In genomic region chr2:95208101-95208500, GRCh38 we compare ENCODE assay signal across 7 cellular contexts. TPM values are rescaled to one million over a fixed set of nuclear protein-coding genes. Genes with fewer than 3 reads are reported as not detected.
DNase-seq lines count a peak whose midpoint lies in the region; ATAC-seq and TF ChIP-seq lines count a peak whose summit lies in the region.

No MANE protein-coding gene starts in this region.

- no peak for ATAC-seq in activated CD8-positive, alpha-beta T cell treated with anti-CD3 and anti-CD28 coated beads for 36 hours
- no peak for ATAC-seq in stimulated activated naive B cell treated with anti-CD40 and anti-IgM and Interleukin-4, amounts not matched to agents 10 μg/mL and 1 μg/mL and 100 μg/mL, for 72 hours (replicated peaks)

- H3K36me3 Mint-ChIP-seq in activated CD8-positive, alpha-beta T cell treated with anti-CD3 and anti-CD28 coated beads for 36 hours (ENCODE audit: low read depth), result peaks cover 45% of the 10 kb centered on the region
- H3K36me3 Mint-ChIP-seq in stimulated activated naive B cell treated with anti-CD40 and anti-IgM and Interleukin-4, amounts not matched to agents 10 μg/mL and 1 μg/mL and 100 μg/mL, for 72 hours, result peaks cover 37 to 55% of the 10 kb centered on the region in 2 donors

- H3K27me3 ChIP-seq in iPS DF 6.9 (ENCODE audit: control insufficient read depth, insufficient read depth, low read length), result peaks cover 3% of the 10 kb centered on the region; the same call in 1 of the 2 replicates

- no peaks in the 10 kb centered on the region for H3K4me1 ChIP-seq in iPS DF 6.9 (ENCODE audit: control insufficient read depth, insufficient read depth, low read length)

- H3K9me3 ChIP-seq in iPS DF 6.9 (ENCODE audit: control insufficient read depth, insufficient read depth, low read length), result no peaks in the 10 kb centered on the region

- H3K9me3 Mint-ChIP-seq in activated CD8-positive, alpha-beta T cell treated with anti-CD3 and anti-CD28 coated beads for 36 hours, result peaks cover 29% of the 10 kb centered on the region
- peaks cover 17 to 19% of the 10 kb centered on the region in 2 donors for H3K9me3 Mint-ChIP-seq in stimulated activated naive B cell treated with anti-CD40 and anti-IgM and Interleukin-4, amounts not matched to agents 10 μg/mL and 1 μg/mL and 100 μg/mL, for 72 hours

- no peak for TF ChIP-seq CTCF in activated CD8-positive, alpha-beta T cell treated with anti-CD3 and anti-CD28 coated beads for 36 hours (IDR thresholded peaks at IDR 0.05)

- intact Hi-C loops in activated CD8-positive, alpha-beta T cell treated with anti-CD3 and anti-CD28 coated beads for 36 hours (cut with micrococcal nuclease), result no loop called here

- H3K4me1 Mint-ChIP-seq in activated CD8-positive, alpha-beta T cell treated with anti-CD3 and anti-CD28 coated beads for 36 hours (ENCODE audit: low read depth), result peaks cover 9% of the 10 kb centered on the region
- H3K4me1 Mint-ChIP-seq in stimulated activated naive B cell treated with anti-CD40 and anti-IgM and Interleukin-4, amounts not matched to agents 10 μg/mL and 1 μg/mL and 100 μg/mL, for 72 hours, result peaks cover 7 to 12% of the 10 kb centered on the region in 2 donors

- H3K36me3 ChIP-seq in iPS DF 6.9 (ENCODE audit: control insufficient read depth, insufficient read depth, low read length), result peaks cover 4% of the 10 kb centered on the region; the same call in 1 of the 2 replicates

- H3K4me3 Mint-ChIP-seq in activated CD8-positive, alpha-beta T cell treated with anti-CD3 and anti-CD28 coated beads for 36 hours, result peak overlapping the region; percentile 87
- H3K4me3 Mint-ChIP-seq in stimulated activated naive B cell treated with anti-CD40 and anti-IgM and Interleukin-4, amounts not matched to agents 10 μg/mL and 1 μg/mL and 100 μg/mL, for 72 hours, result peak overlapping the region; percentile 93 to 98

- POLR2A ChIA-PET in activated CD8-positive, alpha-beta T cell treated with anti-CD3 and anti-CD28 coated beads for 36 hours (lab: Charles Lee), result no interaction called here

- H3K27ac ChIP-seq in iPS DF 6.9 (ENCODE audit: low read length), result no peak overlapping the region

- no CpG with 5 or more reads among the region's 6 CpGs for WGBS in iPS DF 6.9 (ENCODE audit: insufficient coverage, insufficient read length)

- no peak overlapping the region for H3K27ac Mint-ChIP-seq in activated CD8-positive, alpha-beta T cell treated with anti-CD3 and anti-CD28 coated beads for 36 hours
- H3K27ac Mint-ChIP-seq in stimulated activated naive B cell treated with anti-CD40 and anti-IgM and Interleukin-4, amounts not matched to agents 10 μg/mL and 1 μg/mL and 100 μg/mL, for 72 hours, result no peak overlapping the region

- no peaks in the 10 kb centered on the region for H3K27me3 Mint-ChIP-seq in activated CD8-positive, alpha-beta T cell treated with anti-CD3 and anti-CD28 coated beads for 36 hours
- no peaks in the 10 kb centered on the region for H3K27me3 Mint-ChIP-seq in stimulated activated naive B cell treated with anti-CD40 and anti-IgM and Interleukin-4, amounts not matched to agents 10 μg/mL and 1 μg/mL and 100 μg/mL, for 72 hours

- DNase-seq in HCEC 1CT (peak; percentile 31), iPS DF 6.9 (ENCODE audit: low read depth, low spot score) (no peak), COR-L47 (lab: John Stamatoyannopoulos, UW) (no peak), SIG-M5 (lab: John Stamatoyannopoulos, UW) (no peak), DMS153 (lab: John Stamatoyannopoulos, UW) (no peak)
- DNase-seq in activated CD8-positive, alpha-beta T cell treated with anti-CD3 and anti-CD28 coated beads for 36 hours, result no peak
- DNase-seq in stimulated activated naive B cell treated with anti-CD40 and anti-IgM and Interleukin-4, amounts not matched to agents 10 μg/mL and 1 μg/mL and 100 μg/mL, for 72 hours, result no peak

- H3K4me3 ChIP-seq in iPS DF 6.9 (ENCODE audit: low read length), result peak overlapping the region; percentile 55; the same call in 1 of the 2 replicates

- CTCF ChIA-PET in activated CD8-positive, alpha-beta T cell treated with anti-CD3 and anti-CD28 coated beads for 36 hours (lab: Charles Lee), result no interaction called here

RNA-seq across cellular contexts. Expression of gene ZNF892, which starts 0.8 kb away (rescaled TPM):
- 1 to 10 TPM; 2.9 to 3.3 TPM for total RNA-seq in activated CD8-positive, alpha-beta T cell treated with anti-CD3 and anti-CD28 coated beads for 36 hours

RNA-seq across cellular contexts. Expression of gene ZNF2, which starts 42.5 kb away (rescaled TPM):
- total RNA-seq in activated CD8-positive, alpha-beta T cell treated with anti-CD3 and anti-CD28 coated beads for 36 hours, result 1 to 10 TPM; 5.7 to 6.5 TPM

RNA-seq across cellular contexts. Expression of gene ZNF514, which starts 48.5 kb away (rescaled TPM):
- total RNA-seq in activated CD8-positive, alpha-beta T cell treated with anti-CD3 and anti-CD28 coated beads for 36 hours, result 10 to 100 TPM; 14.0 to 15.6 TPM
